Comparison of ENCODE assay signal across 20 cellular contexts in the genomic region with DNA sequence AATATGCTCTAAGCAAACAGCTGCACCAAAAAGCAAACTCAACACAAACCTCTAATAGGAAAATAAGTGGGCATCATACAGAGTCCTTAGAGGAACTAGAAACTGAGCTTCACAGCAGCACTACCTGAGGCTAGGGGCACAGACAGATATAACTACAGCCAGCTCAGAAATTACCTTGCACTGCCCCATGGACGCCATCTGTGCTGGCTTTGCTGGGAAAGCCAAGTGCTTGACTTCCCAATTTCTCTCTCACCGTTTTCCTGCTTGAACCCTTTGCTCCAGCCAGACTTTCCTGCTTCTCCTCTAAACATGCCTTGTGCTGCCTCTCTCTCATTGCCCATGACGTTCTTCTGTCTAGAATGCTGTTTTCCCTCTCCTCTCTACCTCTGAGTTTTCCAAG. TPM values are rescaled to one million over a fixed set of nuclear protein-coding genes. Genes with fewer than 3 reads are reported as not detected.
DNase-seq lines count a peak whose midpoint lies in the region; ATAC-seq and FAIRE-seq lines count a peak whose summit lies in the region.
"Had no signal": no experiment of that assay in that cellular context is flagged by ENCODE, and none has a peak within 500 bp of the region (broad histone marks: within the 10 kb centered on the region; RNA-seq: fewer than 3 reads in every experiment).

No MANE protein-coding gene starts in this region.

- in situ Hi-C loops in G401 (cut with HindIII; ENCODE audit: low sequenced_read_pairs): no loop called here

- peak; percentile 89 for FAIRE-seq in islet of Langerhans (lab: Jason Lieb, UNC)
- FAIRE-seq: A204.1, GM12878, GM19239, H54 had no signal

- no peak for ATAC-seq in HG03095 (IDR thresholded peaks at IDR 0.05; ENCODE audit: unreplicated experiment)
- ATAC-seq: CD8-positive, alpha-beta T cell; GM12878 had no signal

- DNase-seq in G401 (ENCODE audit: low spot score) (peak; percentile 81), NCI-H526 treated with DMSO at 0.1 percent for 48 hours (lab: John Stamatoyannopoulos, UW) (peak; percentile 60), cerebellar cortex (ENCODE audit: low spot score) (peak; percentile 76), SW480 (ENCODE audit: low spot score) (no peak)
- DNase-seq in stimulated activated CD4-positive, alpha-beta T cell treated with anti-CD3 and anti-CD28 coated beads, Interleukin-4, amount 100 ng/mL, for 24 hours: no peak
- DNase-seq: Caco-2; CD4-positive, CD25-positive, alpha-beta regulatory T cell; CD8-positive, alpha-beta T cell; DMS153; DND-41; GDM1; GOT3; HFFc6 had no signal

RNA-seq across cellular contexts. Expression of a gene that starts 29.3 kb away (rescaled TPM):
- under 0.01 TPM in 1 of 2 replicates, not detected in the other for total RNA-seq in G401 (2014; rRNA removed; shearing (Covaris generic))
- total RNA-seq: B cell; CD4-positive, CD25-positive, alpha-beta regulatory T cell; CD8-positive, alpha-beta T cell had no signal

Comparison
In these comparisons a context has a peak if more than half of its experiments do, and no peak if none do; other contexts are left out.
1. DNase-seq: peak in G401 (single experiment), NCI-H526 treated with DMSO at 0.1 percent for 48 hours (single experiment) and cerebellar cortex (single experiment); none in SW480 (single experiment) and stimulated activated CD4-positive, alpha-beta T cell treated with anti-CD3 and anti-CD28 coated beads, Interleukin-4, amount 100 ng/mL, for 24 hours (single experiment).